Comparison of ENCODE assay signal across 9 cellular contexts in the genomic region with DNA sequence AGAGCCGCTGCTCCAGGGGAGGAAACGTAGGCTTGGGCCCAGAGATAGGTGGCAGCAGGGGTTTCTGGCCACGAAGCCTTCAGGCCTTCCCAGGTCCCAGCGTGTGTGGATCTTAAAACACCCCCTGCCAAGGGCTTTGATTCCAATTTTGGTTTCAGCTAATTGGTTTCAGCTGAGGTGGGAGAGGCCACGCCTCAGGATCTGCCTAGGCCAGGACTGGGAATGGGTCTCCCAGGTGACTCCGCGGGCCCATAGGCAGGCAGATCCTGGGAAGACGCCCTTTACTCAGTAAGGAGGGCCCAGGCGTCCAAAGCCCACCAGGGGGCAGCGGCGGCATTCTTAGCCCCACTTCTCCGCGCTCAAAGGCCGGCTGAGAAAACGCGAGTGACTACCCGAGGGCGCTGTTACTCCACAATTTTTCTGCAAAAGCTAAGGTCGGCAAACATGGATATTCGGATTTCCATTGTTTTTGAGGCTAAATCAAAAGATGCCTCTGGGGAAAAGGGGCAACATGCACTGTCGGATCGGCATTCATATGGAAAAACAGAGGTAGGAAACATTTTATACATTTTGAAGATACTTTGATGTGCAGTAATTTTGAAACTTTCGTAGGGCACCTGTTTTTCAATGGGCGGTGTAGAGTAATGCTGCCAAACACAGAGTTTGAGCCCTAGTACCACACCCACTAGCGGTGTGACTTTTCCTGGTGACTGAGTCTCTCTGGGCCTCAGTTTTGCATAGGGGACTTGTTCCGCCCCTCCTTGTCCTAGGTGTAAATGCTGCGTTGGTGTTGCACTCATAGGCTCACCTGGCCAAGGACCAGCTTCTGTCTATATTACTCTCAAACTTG. TPM values are rescaled to one million over a fixed set of nuclear protein-coding genes. Genes with fewer than 3 reads are reported as not detected.
DNase-seq lines count a peak whose midpoint lies in the region; ATAC-seq and TF ChIP-seq lines count a peak whose summit lies in the region.
"Had no signal": no experiment of that assay in that cellular context is flagged by ENCODE, and none has a peak within 500 bp of the region (broad histone marks: within the 10 kb centered on the region; RNA-seq: fewer than 3 reads in every experiment).

No MANE protein-coding gene starts in this region.

- peak overlapping the region; percentile 75 for H3K4me3 ChIP-seq in CD4-positive, CD25-positive, alpha-beta regulatory T cell (ENCODE audit: low read depth, low read length)
- no peak overlapping the region for H3K4me3 ChIP-seq in lung

- H3K9me3 Mint-ChIP-seq in CD4-positive, CD25-positive, alpha-beta regulatory T cell = no peaks in the 10 kb centered on the region
- no peaks in the 10 kb centered on the region for H3K9me3 Mint-ChIP-seq in activated CD4-positive, alpha-beta memory T cell treated with anti-CD3 and anti-CD28 coated beads for 36 hours
- H3K9me3 Mint-ChIP-seq: T-helper 1 cell treated with Interleukin-12 subunit alpha and Interleukin-12 subunit beta and Interleukin-4 antibody, amounts not matched to agents 30 μg/mL and 1 μg/mL, for 36 hours had no signal

- CTCF ChIA-PET in activated CD4-positive, alpha-beta memory T cell treated with anti-CD3 and anti-CD28 coated beads for 36 hours (lab: Charles Lee) = interaction anchor here (0.6 to 2.3 kb wide), 14 partner anchors 10 to 710 kb away, joined by 3 to 11 read pairs (median 4); partner anchors contain the start of genes C1orf52, CCN1 and ZNHIT6

- H3K27ac Mint-ChIP-seq in CD4-positive, CD25-positive, alpha-beta regulatory T cell = no peak overlapping the region
- H3K27ac Mint-ChIP-seq in activated CD4-positive, alpha-beta memory T cell treated with anti-CD3 and anti-CD28 coated beads for 36 hours = no peak overlapping the region
- H3K27ac Mint-ChIP-seq: T-helper 1 cell treated with Interleukin-12 subunit alpha and Interleukin-12 subunit beta and Interleukin-4 antibody, amounts not matched to agents 30 μg/mL and 1 μg/mL, for 36 hours had no signal

- H3K27me3 Mint-ChIP-seq in CD4-positive, CD25-positive, alpha-beta regulatory T cell = peaks cover 39% of the 10 kb centered on the region
- peaks cover 43% of the 10 kb centered on the region for H3K27me3 Mint-ChIP-seq in activated CD4-positive, alpha-beta memory T cell treated with anti-CD3 and anti-CD28 coated beads for 36 hours

- 23 to 24% methylated on average over 27 of the region's 27 CpGs for WGBS in lung, 2 donors

- H3K4me1 Mint-ChIP-seq in CD4-positive, CD25-positive, alpha-beta regulatory T cell = peaks cover 0 to 12% (median 4%) of the 10 kb centered on the region in 4 donors
- H3K4me1 Mint-ChIP-seq in activated CD4-positive, alpha-beta memory T cell treated with anti-CD3 and anti-CD28 coated beads for 36 hours (ENCODE audit: low read depth) = peaks cover 8% of the 10 kb centered on the region

- H3K36me3 Mint-ChIP-seq in CD4-positive, CD25-positive, alpha-beta regulatory T cell = no peaks in the 10 kb centered on the region
- H3K36me3 Mint-ChIP-seq in activated CD4-positive, alpha-beta memory T cell treated with anti-CD3 and anti-CD28 coated beads for 36 hours = no peaks in the 10 kb centered on the region

- intact Hi-C loops in activated CD4-positive, alpha-beta memory T cell treated with anti-CD3 and anti-CD28 coated beads for 36 hours (cut with micrococcal nuclease) = loop anchor here (1.0 to 2.0 kb wide), 3 partner anchors 273 to 710 kb away; no protein-coding TSS in a partner anchor

- H3K4me1 ChIP-seq in CD4-positive, CD25-positive, alpha-beta regulatory T cell (ENCODE audit: control insufficient read depth, insufficient read depth, low read length, poor library complexity, severe bottlenecking) = peaks cover 7% of the 10 kb centered on the region
- peaks cover 0 to 4% of the 10 kb centered on the region in 2 donors for H3K4me1 ChIP-seq in lung (ENCODE audit: control insufficient read depth in 2 of 2, insufficient read depth in 2 of 2, low read length in 2 of 2)

- peak; percentile 90 for TF ChIP-seq CTCF in lung (IDR thresholded peaks at IDR 0.05; ENCODE audit: control extremely low read depth, extremely low read depth)

- peak; percentile 66 to 71 for ATAC-seq in CD4-positive, CD25-positive, alpha-beta regulatory T cell (ENCODE audit: low read depth in 2 of 2)
- ATAC-seq in GM19328 (IDR thresholded peaks at IDR 0.05; ENCODE audit: unreplicated experiment) (peak; percentile 87), HG03457 (IDR thresholded peaks at IDR 0.05; ENCODE audit: unreplicated experiment) (peak; percentile 88), lung (ENCODE audit: insufficient read depth, low FRiP score) (peak; percentile 96)

- peak; percentile 16 to 59 (median 44) for DNase-seq in CD4-positive, CD25-positive, alpha-beta regulatory T cell
- DNase-seq in NCI-H524 treated with DMSO at 0.1 percent for 48 hours (lab: John Stamatoyannopoulos, UW) = peak; percentile 42
- peak; percentile 79 for DNase-seq in activated CD4-positive, alpha-beta memory T cell treated with anti-CD3 and anti-CD28 coated beads for 36 hours
- DNase-seq in effector CD4-positive, alpha-beta T cell = peak; percentile 37
- DNase-seq in lung (ENCODE audit: low spot score) = peak; percentile 89
- DNase-seq in stimulated activated CD8-positive, alpha-beta memory T cell treated with anti-CD3 and anti-CD28 coated beads, Interleukin-15, amount 100 ng/mL, for 24 hours (ENCODE audit: low read depth) = peak; percentile 29

- peak overlapping the region in 3 of 4 donors; percentile 51 to 82 (median 82) for H3K4me3 Mint-ChIP-seq in CD4-positive, CD25-positive, alpha-beta regulatory T cell
- no peak overlapping the region for H3K4me3 Mint-ChIP-seq in activated CD4-positive, alpha-beta memory T cell treated with anti-CD3 and anti-CD28 coated beads for 36 hours
- H3K4me3 Mint-ChIP-seq: T-helper 1 cell treated with Interleukin-12 subunit alpha and Interleukin-12 subunit beta and Interleukin-4 antibody, amounts not matched to agents 30 μg/mL and 1 μg/mL, for 36 hours had no signal

- no peaks in the 10 kb centered on the region for H3K9me3 ChIP-seq in CD4-positive, CD25-positive, alpha-beta regulatory T cell (ENCODE audit: control insufficient read depth in 2 of 2, low read length in 2 of 2)
- H3K9me3 ChIP-seq in lung (ENCODE audit: control insufficient read depth in 2 of 2, insufficient read depth in 1 of 2, low read length in 1 of 2) = peaks cover 0 to 2% of the 10 kb centered on the region in 2 donors

- POLR2A ChIA-PET in activated CD4-positive, alpha-beta memory T cell treated with anti-CD3 and anti-CD28 coated beads for 36 hours (lab: Charles Lee) = no interaction called here

- peaks cover 21% of the 10 kb centered on the region for H3K27me3 ChIP-seq in CD4-positive, CD25-positive, alpha-beta regulatory T cell (ENCODE audit: control insufficient read depth, insufficient read depth, low read length)
- H3K27me3 ChIP-seq in lung (ENCODE audit: control insufficient read depth, insufficient read depth) = no peaks in the 10 kb centered on the region

- H3K27ac ChIP-seq in CD4-positive, CD25-positive, alpha-beta regulatory T cell (ENCODE audit: insufficient read depth, low read length, poor library complexity, severe bottlenecking) = no peak overlapping the region
- H3K27ac ChIP-seq in lung (ENCODE audit: low read depth in 1 of 2, low read length in 1 of 2) = peak overlapping the region in 1 of 2 donors; percentile 18

- H3K36me3 ChIP-seq in CD4-positive, CD25-positive, alpha-beta regulatory T cell (ENCODE audit: control insufficient read depth, insufficient read depth, low read length) = no peaks in the 10 kb centered on the region
- H3K36me3 ChIP-seq in lung (ENCODE audit: control insufficient read depth in 2 of 2, insufficient read depth in 2 of 2, low read length in 2 of 2) = no peaks in the 10 kb centered on the region

RNA-seq across cellular contexts. Expression of gene BCL10, which starts 31.8 kb away (rescaled TPM):
- total RNA-seq in CD4-positive, CD25-positive, alpha-beta regulatory T cell = 64.4 TPM
- 10 to 100 TPM; 25.9 to 28.1 (median 27.5) TPM for polyA plus RNA-seq in CD4-positive, CD25-positive, alpha-beta regulatory T cell
- total RNA-seq in activated CD4-positive, alpha-beta memory T cell treated with anti-CD3 and anti-CD28 coated beads for 36 hours = 10 to 100 TPM; 31.1 to 31.5 TPM
- total RNA-seq in lung = 10 to 100 TPM; 26.2 to 32.3 TPM
- polyA plus RNA-seq in lung = 10 to 100 TPM in 1 of 2 donors, 1 to 10 TPM in 1; 9.9 to 11.3 TPM

RNA-seq across cellular contexts. Expression of gene C1orf52, which starts 48.8 kb away (rescaled TPM):
- 55.6 TPM for total RNA-seq in CD4-positive, CD25-positive, alpha-beta regulatory T cell
- 10 to 100 TPM; 19.7 to 32.6 (median 27.5) TPM for polyA plus RNA-seq in CD4-positive, CD25-positive, alpha-beta regulatory T cell
- total RNA-seq in activated CD4-positive, alpha-beta memory T cell treated with anti-CD3 and anti-CD28 coated beads for 36 hours = 10 to 100 TPM; 19.4 to 21.8 TPM
- 10 to 100 TPM; 20.9 to 38.2 TPM for total RNA-seq in lung
- polyA plus RNA-seq in lung = 10 to 100 TPM; 18.8 to 35.7 TPM

Comparison
In these comparisons a context has a peak if more than half of its experiments do, and no peak if none do; other contexts are left out.
1. DNase-seq: peak in every context shown above with its lines; median percentile 89 in lung; 79 in activated CD4-positive, alpha-beta memory T cell treated with anti-CD3 and anti-CD28 coated beads for 36 hours; 44 in CD4-positive, CD25-positive, alpha-beta regulatory T cell; 42 in NCI-H524 treated with DMSO at 0.1 percent for 48 hours; 37 in effector CD4-positive, alpha-beta T cell; 29 in stimulated activated CD8-positive, alpha-beta memory T cell treated with anti-CD3 and anti-CD28 coated beads, Interleukin-15, amount 100 ng/mL, for 24 hours.